ENCODE assay signal across 33 cellular contexts in the genomic region with DNA sequence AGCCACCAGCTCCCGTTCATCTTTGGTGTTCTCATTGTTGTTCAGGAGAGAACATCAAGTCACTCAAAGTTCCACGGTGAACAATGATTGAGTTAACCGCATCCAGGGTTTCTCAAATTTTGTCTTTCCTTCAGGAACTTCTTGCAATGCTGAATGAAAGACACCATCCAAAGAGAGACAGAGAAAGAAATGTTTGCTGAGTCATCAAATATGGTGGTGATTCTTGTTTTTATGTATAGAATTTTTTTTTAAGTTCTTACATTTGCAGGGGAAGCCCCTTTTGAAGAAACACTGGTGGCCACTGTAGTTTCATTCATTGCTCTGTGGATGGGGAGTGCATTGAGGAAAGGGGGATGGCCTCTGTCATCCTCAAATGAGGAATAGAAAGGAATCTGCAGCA.
"Had no signal": no experiment of that assay in that cellular context is flagged by ENCODE, and none has a peak within 500 bp of the region (broad histone marks: within the 10 kb centered on the region; RNA-seq: fewer than 3 reads in every experiment).

No MANE protein-coding gene starts in this region.

- H3K27ac ChIP-seq: body of pancreas, brain microvascular endothelial cell, VCaP had no signal

- H3K4me1 ChIP-seq: adrenal gland, body of pancreas, breast epithelium had no signal

- H3K27me3 ChIP-seq: adrenal gland, body of pancreas, brain microvascular endothelial cell, breast epithelium had no signal

- H3K4me3 ChIP-seq: adrenal gland, body of pancreas, breast epithelium had no signal

- H3K36me3 ChIP-seq: adrenal gland, brain microvascular endothelial cell, breast epithelium had no signal

- ATAC-seq: activated CD8-positive, alpha-beta T cell treated with anti-CD3 and anti-CD28 coated beads for 36 hours; activated naive CD4-positive, alpha-beta T cell treated with anti-CD3 and anti-CD28 coated beads, Interleukin-2, amount 50 U/mL, for 72 hours; activated T-cell treated with anti-CD3 and anti-CD28 coated beads, Interleukin-2, amount 50 U/mL, for 4 hours; activated T-cell treated with anti-CD3 and anti-CD28 coated beads, Interleukin-2, amount 50 U/mL, for 72 hours; activated T-helper 17 cell treated with anti-CD3 and anti-CD28 coated beads, Interleukin-2, amount 50 U/mL, for 72 hours; body of pancreas had no signal

- FAIRE-seq: astrocyte, TTC549 had no signal

- DNase-seq: activated B cell treated with CpG ODN at 0.5 μM for 24 hours; activated CD4-positive, alpha-beta memory T cell treated with anti-CD3 and anti-CD28 coated beads for 36 hours; activated CD4-positive, alpha-beta T cell treated with anti-CD3 and anti-CD28 coated beads for 4 hours; activated CD4-positive, alpha-beta T cell treated with anti-CD3 and anti-CD28 coated beads, Interleukin-2, amount 10 ng/mL, durations not matched to agents 24 days and 14 days; activated CD4-positive, alpha-beta T cell treated with anti-CD3 and anti-CD28 coated beads, Interleukin-2, amount 50 U/mL, for 1 hour; activated CD4-positive, alpha-beta T cell treated with anti-CD3 and anti-CD28 coated beads, Interleukin-2, amount 50 U/mL, for 4 hours; activated CD4-positive, CD25-positive, alpha-beta regulatory T cell treated with anti-CD3 and anti-CD28 coated beads, Interleukin-2, amount 50 U/mL, for 72 hours; activated CD8-positive, alpha-beta memory T cell treated with anti-CD3 and anti-CD28 coated beads, Interleukin-2, amount 50 U/mL, for 4 hours; activated CD8-positive, alpha-beta T cell treated with anti-CD3 and anti-CD28 coated beads for 36 hours; activated effector memory CD4-positive, alpha-beta T cell treated with anti-CD3 and anti-CD28 coated beads, Interleukin-2, amount 50 U/mL, for 16 hours; activated gamma-delta T cell treated with Interleukin-2 at 50 U/mL for 16 hours; activated naive CD4-positive, alpha-beta T cell; activated naive CD4-positive, alpha-beta T cell treated with anti-CD3 and anti-CD28 coated beads for 36 hours; activated naive CD4-positive, alpha-beta T cell treated with anti-CD3 and anti-CD28 coated beads, Interleukin-2, amount 50 U/mL, for 16 hours; activated naive CD8-positive, alpha-beta T cell treated with anti-CD3 and anti-CD28 coated beads for 36 hours; activated T-cell treated with anti-CD3 and anti-CD28 coated beads for 4 hours; activated T-cell treated with anti-CD3 and anti-CD28 coated beads, Interleukin-2, amount 50 U/mL, for 1 hour; activated T-cell treated with anti-CD3 and anti-CD28 coated beads, Interleukin-2, amount 50 U/mL, for 4 hours; activated T-cell treated with anti-CD3 and anti-CD28 coated beads, Interleukin-2, amount 50 U/mL, for 72 hours; adrenal gland; amniotic stem cell; aorta; body of pancreas; brain microvascular endothelial cell; central memory CD4-positive, alpha-beta T cell; T-helper 2 cell; T-helper 9 cell had no signal

- H3K9me3 ChIP-seq: adrenal gland, body of pancreas, breast epithelium had no signal
